Comparison of ENCODE assay signal across 1 cellular context in genomic region chr17:35142467-35142796, GRCh38.
TF ChIP-seq lines count a peak whose summit lies in the region.

No MANE protein-coding gene starts in this region.

TF ChIP-seq in WTC11, 78 proteins besides CTCF, POLR2A, EP300 and RAD21 (continued from another document):
- TF ChIP-seq ATF2 (CRISPR knock-in tag; IDR thresholded peaks at IDR 0.05; ENCODE audit: borderline replicate concordance, low read depth) (no peak), ETV6 (CRISPR knock-in tag; IDR thresholded peaks at IDR 0.05) (no peak)
- TF ChIP-seq, protein P1, sequence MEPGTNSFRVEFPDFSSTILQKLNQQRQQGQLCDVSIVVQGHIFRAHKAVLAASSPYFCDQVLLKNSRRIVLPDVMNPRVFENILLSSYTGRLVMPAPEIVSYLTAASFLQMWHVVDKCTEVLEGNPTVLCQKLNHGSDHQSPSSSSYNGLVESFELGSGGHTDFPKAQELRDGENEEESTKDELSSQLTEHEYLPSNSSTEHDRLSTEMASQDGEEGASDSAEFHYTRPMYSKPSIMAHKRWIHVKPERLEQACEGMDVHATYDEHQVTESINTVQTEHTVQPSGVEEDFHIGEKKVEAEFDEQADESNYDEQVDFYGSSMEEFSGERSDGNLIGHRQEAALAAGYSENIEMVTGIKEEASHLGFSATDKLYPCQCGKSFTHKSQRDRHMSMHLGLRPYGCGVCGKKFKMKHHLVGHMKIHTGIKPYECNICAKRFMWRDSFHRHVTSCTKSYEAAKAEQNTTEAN (CRISPR knock-in tag; IDR thresholded peaks at IDR 0.05) = no peak
TF ChIP-seq in WTC11: peak in this region for 2.
